Comparison of ENCODE assay signal across 18 cellular contexts in the genomic region with DNA sequence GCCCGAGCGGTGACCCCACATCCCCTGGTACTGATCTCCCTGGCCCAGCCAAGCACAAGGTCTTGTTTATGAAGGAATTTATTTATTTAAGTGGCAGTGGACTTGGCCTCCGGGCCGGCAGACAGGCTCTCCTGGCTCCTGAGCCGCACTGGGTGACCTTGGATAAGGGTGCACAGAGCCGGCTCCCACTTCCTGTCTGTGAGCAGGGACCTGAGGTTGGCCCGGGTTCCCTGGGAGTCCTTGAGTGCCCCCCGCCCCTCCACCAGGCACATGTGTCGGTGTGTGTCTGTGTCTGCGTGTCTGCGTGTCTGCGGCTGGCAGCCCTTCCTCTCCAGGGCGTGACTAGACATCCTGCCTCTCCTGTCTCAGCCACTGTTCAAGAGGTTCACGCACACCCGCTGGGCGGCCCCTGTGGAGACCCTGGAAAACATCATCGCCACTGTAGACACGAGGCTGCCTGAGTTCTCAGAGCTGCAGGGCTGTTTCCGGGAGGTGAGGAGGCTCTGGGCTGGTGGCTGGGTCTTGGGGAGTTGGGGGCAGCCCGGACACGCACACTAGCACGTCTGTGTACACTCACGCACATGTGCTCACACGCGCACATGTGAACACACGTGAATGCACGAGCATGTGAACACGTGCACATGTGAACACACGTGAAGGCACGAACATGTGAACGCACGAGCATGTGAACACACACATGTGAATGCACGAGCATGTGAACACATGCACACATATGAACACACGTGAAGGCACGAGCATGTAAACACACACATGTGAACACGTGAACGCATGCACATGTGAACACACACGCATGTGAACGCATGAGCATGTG. TPM values are rescaled to one million over a fixed set of nuclear protein-coding genes. Genes with fewer than 3 reads are reported as not detected.
DNase-seq lines count a peak whose midpoint lies in the region; ATAC-seq and TF ChIP-seq lines count a peak whose summit lies in the region.
"Had no signal": no experiment of that assay in that cellular context is flagged by ENCODE, and none has a peak within 500 bp of the region (broad histone marks: within the 10 kb centered on the region; RNA-seq: fewer than 3 reads in every experiment).

No MANE protein-coding gene starts in this region.

- H3K14ac ChIP-seq in mesenchymal stem cell (ENCODE audit: low read length in 2 of 2), result no peak overlapping the region

- H3K4me1 Mint-ChIP-seq in chondrocyte (ENCODE audit: low read depth), result peaks cover 46% of the 10 kb centered on the region

- H2AK5ac ChIP-seq in mesenchymal stem cell (ENCODE audit: low read length, severe bottlenecking), result peak overlapping the region; percentile 60

- no peaks in the 10 kb centered on the region for H3K27me3 Mint-ChIP-seq in chondrocyte (ENCODE audit: low read depth)

- peak overlapping the region; percentile 73 for H3K27ac Mint-ChIP-seq in chondrocyte (ENCODE audit: unreplicated experiment)

- H3K18ac ChIP-seq in mesenchymal stem cell (ENCODE audit: low read depth in 1 of 2, low read length in 2 of 2), result no peak overlapping the region

- ATAC-seq in Right ventricle myocardium superior (ENCODE audit: poor library complexity), result peak; percentile 12
- no peak for ATAC-seq in left cardiac atrium
- no peak for ATAC-seq in psoas muscle
- ATAC-seq: stimulated activated naive CD8-positive, alpha-beta T cell treated with anti-CD3 and anti-CD28 coated beads, Interleukin-15, Interleukin-2, amounts not matched to agents 100 U/mL and 50 U/mL, for 24 hours had no signal

- TF ChIP-seq CTCF in chondrocyte (IDR thresholded peaks at IDR 0.05) (no peak), uterus (IDR thresholded peaks at IDR 0.05) (no peak), psoas muscle (IDR thresholded peaks at IDR 0.05) (no peak)

- H3K27ac ChIP-seq in mesenchymal stem cell (ENCODE audit: low read length, poor library complexity, severe bottlenecking) (peak overlapping the region; percentile 63), uterus (peak overlapping the region; percentile 91 to 92), psoas muscle (no peak overlapping the region)

- H2BK12ac ChIP-seq in mesenchymal stem cell (ENCODE audit: low read length in 2 of 2), result no peak overlapping the region

- H3K9ac ChIP-seq in mesenchymal stem cell (ENCODE audit: low read length), result no peak overlapping the region

- peak overlapping the region; percentile 15 for H2BK5ac ChIP-seq in mesenchymal stem cell (ENCODE audit: low read depth, low read length, poor library complexity, severe bottlenecking)

- no peak overlapping the region for H3K23ac ChIP-seq in mesenchymal stem cell (ENCODE audit: low read length in 2 of 2)

- no peaks in the 10 kb centered on the region for H3K9me3 Mint-ChIP-seq in chondrocyte (ENCODE audit: low read depth)

- H3K4ac ChIP-seq in mesenchymal stem cell (ENCODE audit: low read depth in 1 of 2, low read length in 2 of 2), result no peak overlapping the region

- no peaks in the 10 kb centered on the region for H3K27me3 ChIP-seq in mesenchymal stem cell (ENCODE audit: control insufficient read depth in 1 of 2, insufficient read depth in 1 of 2, low read length in 2 of 2)
- H3K27me3 ChIP-seq in uterus, result no peaks in the 10 kb centered on the region
- H3K27me3 ChIP-seq in psoas muscle (ENCODE audit: insufficient read depth in 3 of 3, low read length in 2 of 3), result no peaks in the 10 kb centered on the region

- 85% methylated on average over 39 of the region's 39 CpGs for WGBS in mesenchymal stem cell
- 80 to 89% (median 80%) methylated on average over 39 of the region's 39 CpGs for WGBS in psoas muscle, 3 donors

- no peak for TF ChIP-seq POLR2A in uterus (IDR thresholded peaks at IDR 0.05)

- H3K9me3 ChIP-seq in mesenchymal stem cell (ENCODE audit: control insufficient read depth, low read length), result no peaks in the 10 kb centered on the region
- H3K9me3 ChIP-seq in uterus, result no peaks in the 10 kb centered on the region
- H3K9me3 ChIP-seq in psoas muscle, result no peaks in the 10 kb centered on the region

- H3K4me3 ChIP-seq in mesenchymal stem cell (ENCODE audit: insufficient read depth in 1 of 2, low read depth in 1 of 2, low read length in 2 of 2) (no peak overlapping the region), uterus (no peak overlapping the region), psoas muscle (no peak overlapping the region)

- no peak overlapping the region for H4K8ac ChIP-seq in mesenchymal stem cell (ENCODE audit: low read length)

- H3K4me3 Mint-ChIP-seq in chondrocyte (ENCODE audit: unreplicated experiment), result no peak overlapping the region

- no peak overlapping the region for H2BK120ac ChIP-seq in mesenchymal stem cell (ENCODE audit: low read depth, low read length)

- H3K4me1 ChIP-seq in mesenchymal stem cell (ENCODE audit: control insufficient read depth, insufficient read depth, low read depth, low read length) (peaks cover 79% of the 10 kb centered on the region), uterus (peaks cover 0 to 13% of the 10 kb centered on the region in 2 donors), psoas muscle (peaks cover 30% of the 10 kb centered on the region)

- H2AFZ ChIP-seq in mesenchymal stem cell (ENCODE audit: low read depth, low read length), result no peak overlapping the region

- H3K79me1 ChIP-seq in mesenchymal stem cell (replicated peaks; ENCODE audit: low read length, poor library complexity, severe bottlenecking), result peaks cover 10% of the 10 kb centered on the region

- no peak overlapping the region for H3K4me2 ChIP-seq in mesenchymal stem cell (ENCODE audit: low read length, poor library complexity, severe bottlenecking)

- H3K36me3 ChIP-seq in mesenchymal stem cell (ENCODE audit: control insufficient read depth in 1 of 2, insufficient read depth in 2 of 2, low read depth in 1 of 2, low read length in 2 of 2) (peaks cover 72 to 82% of the 10 kb centered on the region in 2 experiments), uterus (no peaks in the 10 kb centered on the region), psoas muscle (ENCODE audit: insufficient read depth in 1 of 2, low read depth in 1 of 2) (peaks cover 3 to 74% of the 10 kb centered on the region in 2 donors)

- no peak overlapping the region for H2BK15ac ChIP-seq in mesenchymal stem cell (ENCODE audit: low read depth, poor library complexity, severe bottlenecking)

- H4K91ac ChIP-seq in mesenchymal stem cell (ENCODE audit: low read length), result no peak overlapping the region

- intact Hi-C loops in Right ventricle myocardium superior (cut with DNase I), result no loop called here
- intact Hi-C loops in left cardiac atrium (cut with DNase I), result no loop called here
- intact Hi-C loops in uterus (cut with DNase I; ENCODE audit: low total_unique reads), result no loop called here
- intact Hi-C loops in psoas muscle (cut with DNase I), result no loop called here

- DNase-seq in Right ventricle myocardium superior (peak; percentile 51), left cardiac atrium (no peak), chondrocyte (ENCODE audit: low spot score) (peak; percentile 90), mesenchymal stem cell (peak; percentile 46), uterus (peak in 1 of 2 donors; percentile 22), NCI-H226 (no peak), psoas muscle (no peak)
- DNase-seq in activated CD4-positive, alpha-beta T cell treated with anti-CD3 and anti-CD28 coated beads, Interleukin-2, amount 50 U/mL, for 1 hour, result no peak
- DNase-seq: activated CD8-positive, alpha-beta memory T cell treated with anti-CD3 and anti-CD28 coated beads, Interleukin-2, amount 50 U/mL, for 48 hours; activated naive CD4-positive, alpha-beta T cell; effector CD4-positive, alpha-beta T cell; kidney glomerular epithelial cell; NCI-H2029 treated with DMSO at 0.1 percent for 48 hours; NK-92 treated with Interleukin-12 subunit alpha and Interleukin-12 subunit beta, amount 100 ng/mL, for 24 hours; SHP77 treated with DMSO at 0.1 percent for 48 hours; stimulated activated naive CD8-positive, alpha-beta T cell treated with anti-CD3 and anti-CD28 coated beads, Interleukin-15, Interleukin-2, amounts not matched to agents 100 U/mL and 50 U/mL, for 24 hours; T-helper 9 cell had no signal

- no peaks in the 10 kb centered on the region for H3K36me3 Mint-ChIP-seq in chondrocyte (ENCODE audit: low read depth)

RNA-seq across cellular contexts. Expression of a gene that starts 9.3 kb away (rescaled TPM):
- total RNA-seq in Right ventricle myocardium superior, result 46.7 TPM
- total RNA-seq in left cardiac atrium, result 10 to 100 TPM; 60.2 to 72.0 TPM
- 1.9 to 16.7 TPM (median 13.3 TPM) in 3 replicates for total RNA-seq in chondrocyte
- 29.2 TPM for polyA plus RNA-seq in mesenchymal stem cell (2013, experiment 1 of 2)
- 27.7 TPM for polyA plus RNA-seq in mesenchymal stem cell (2013, experiment 2 of 2)
- 10 to 100 TPM; 29.4 to 81.4 (median 60.6) TPM for total RNA-seq in uterus
- total RNA-seq in psoas muscle, result 100 to 1,000 TPM in 1 of 4 donors, 10 to 100 TPM in 3; 25.7 to 146 (median 39.1) TPM
- polyA plus RNA-seq in psoas muscle, result 10 to 100 TPM; 32.2 to 97.4 (median 52.3) TPM

RNA-seq across cellular contexts. Expression of a gene that starts 38.1 kb away (rescaled TPM):
- total RNA-seq in Right ventricle myocardium superior (0.38 TPM), left cardiac atrium (under 1 TPM; 0.91 to 0.92 TPM), chondrocyte (not detected in 3 replicates), uterus (1 to 10 TPM in 1 of 4 donors, under 1 TPM in 2, not detected in 1; under 0.01 to 5.6 (median 0.41) TPM), psoas muscle (under 1 TPM in 2 of 4 donors, not detected in 2; 0.23 to 0.30 TPM)
- not detected for polyA plus RNA-seq in mesenchymal stem cell (2013, experiment 1 of 2)
- 0.05 TPM for polyA plus RNA-seq in mesenchymal stem cell (2013, experiment 2 of 2)
- polyA plus RNA-seq in psoas muscle, result under 1 TPM in 2 of 3 donors, not detected in 1; 0.12 to 0.33 TPM

RNA-seq across cellular contexts. Expression of a gene that starts 48.6 kb away (rescaled TPM):
- total RNA-seq in Right ventricle myocardium superior, result not detected
- under 1 TPM in 1 of 2 donors, not detected in 1; 0.47 TPM for total RNA-seq in left cardiac atrium
- not detected in 3 replicates for total RNA-seq in chondrocyte
- not detected for polyA plus RNA-seq in mesenchymal stem cell (2013, experiment 1 of 2)
- polyA plus RNA-seq in mesenchymal stem cell (2013, experiment 2 of 2), result not detected
- total RNA-seq in uterus, result not detected
- not detected for total RNA-seq in psoas muscle
- not detected for polyA plus RNA-seq in psoas muscle
- total RNA-seq: urinary bladder had no signal
- polyA plus RNA-seq: urinary bladder had no signal

Comparison
In these comparisons a context has a peak if more than half of its experiments do, and no peak if none do; other contexts are left out.
1. DNase-seq: peak in Right ventricle myocardium superior (single experiment), chondrocyte (single experiment) and mesenchymal stem cell (single experiment); none in left cardiac atrium (single experiment), NCI-H226 (single experiment), psoas muscle (0 of 2) and activated CD4-positive, alpha-beta T cell treated with anti-CD3 and anti-CD28 coated beads, Interleukin-2, amount 50 U/mL, for 1 hour (single experiment).